In genomic region chr2:68363731-68364130, GRCh38 we compare ENCODE assay signal across 34 cellular contexts. TPM values are rescaled to one million over a fixed set of nuclear protein-coding genes. Genes with fewer than 3 reads are reported as not detected.
DNase-seq lines count a peak whose midpoint lies in the region; ATAC-seq, FAIRE-seq and TF ChIP-seq lines count a peak whose summit lies in the region.
"Had no signal": no experiment of that assay in that cellular context is flagged by ENCODE, and none has a peak within 500 bp of the region (broad histone marks: within the 10 kb centered on the region; RNA-seq: fewer than 3 reads in every experiment).

No MANE protein-coding gene starts in this region.

- H3K27ac Mint-ChIP-seq in natural killer cell: peak overlapping the region; percentile 95 to 97
- H3K27ac Mint-ChIP-seq: activated CD4-positive, alpha-beta memory T cell treated with anti-CD3 and anti-CD28 coated beads, Interleukin-2, amount 10 ng/mL, durations not matched to agents 7 days and 5 days had no signal

- no peak overlapping the region for H3K4me3 ChIP-seq in osteoblast (ENCODE audit: insufficient read depth, low read length)
- H3K4me3 ChIP-seq: adrenal gland, ovary, PC-9 had no signal

- H3K9me3 Mint-ChIP-seq in natural killer cell: no peaks in the 10 kb centered on the region

- peaks cover 11% of the 10 kb centered on the region for H3K4me1 ChIP-seq in osteoblast (ENCODE audit: insufficient read depth, low read length)

- H3K27me3 ChIP-seq in osteoblast (ENCODE audit: insufficient read depth, low read length): no peaks in the 10 kb centered on the region
- H3K27me3 ChIP-seq: adrenal gland, brain microvascular endothelial cell, foreskin keratinocyte, ovary had no signal

- intact Hi-C loops in natural killer cell (cut with micrococcal nuclease): loop anchor here (10.0 kb wide), 1 partner anchor 151 kb away; no protein-coding TSS in a partner anchor

- H3K4me2 ChIP-seq in osteoblast (ENCODE audit: insufficient read depth, low read length): no peak overlapping the region
- H3K4me2 ChIP-seq: PC-9 had no signal

- ATAC-seq in natural killer cell: no peak
- ATAC-seq: esophagus mucosa; foreskin keratinocyte; left cardiac atrium; naive thymus-derived CD8-positive, alpha-beta T cell had no signal

- H3K9me3 ChIP-seq in osteoblast (ENCODE audit: low read depth, low read length): no peaks in the 10 kb centered on the region
- H3K9me3 ChIP-seq: adrenal gland, ovary had no signal

- no peak overlapping the region for H2AFZ ChIP-seq in osteoblast (ENCODE audit: low read length)
- H2AFZ ChIP-seq: PC-9 had no signal

- H3K27me3 Mint-ChIP-seq in natural killer cell (ENCODE audit: low read depth in 2 of 2): no peaks in the 10 kb centered on the region
- H3K27me3 Mint-ChIP-seq: CD4-positive, alpha-beta memory T cell had no signal

- H3K36me3 Mint-ChIP-seq in natural killer cell: peaks cover 15% of the 10 kb centered on the region
- H3K36me3 Mint-ChIP-seq: naive thymus-derived CD8-positive, alpha-beta T cell had no signal

- no peaks in the 10 kb centered on the region for H4K20me1 ChIP-seq in osteoblast (ENCODE audit: insufficient read depth, low read length)

- H3K27ac ChIP-seq in osteoblast (ENCODE audit: low read depth, low read length): no peak overlapping the region
- H3K27ac ChIP-seq: adrenal gland, brain microvascular endothelial cell, foreskin keratinocyte, ovary, PC-9 had no signal

- no peaks in the 10 kb centered on the region for H3K79me2 ChIP-seq in osteoblast (ENCODE audit: insufficient read depth, low read length)

- in situ Hi-C loops in SK-MEL-5 (cut with HindIII; ENCODE audit: low pct_unique_long_range_greater_than_20kb, low sequenced_read_pairs): no loop called here

- H3K4me3 Mint-ChIP-seq in natural killer cell: peak overlapping the region; percentile 94
- H3K4me3 Mint-ChIP-seq: activated CD4-positive, alpha-beta memory T cell treated with anti-CD3 and anti-CD28 coated beads, Interleukin-2, amount 10 ng/mL, durations not matched to agents 7 days and 5 days had no signal

- H3K36me3 ChIP-seq in osteoblast (ENCODE audit: insufficient read depth, low read length): no peaks in the 10 kb centered on the region
- H3K36me3 ChIP-seq: adrenal gland, brain microvascular endothelial cell, ovary had no signal

- DNase-seq in CD1c-positive myeloid dendritic cell (ENCODE audit: extremely low spot score): peak; percentile 45
- DNase-seq in GM19239 (ENCODE audit: insufficient read length, low spot score): no peak
- DNase-seq in SK-MEL-5 (ENCODE audit: low read depth, low spot score): peak; percentile 52
- DNase-seq in natural killer cell: no peak
- no peak for DNase-seq in NAMALWA (ENCODE audit: low spot score)
- DNase-seq in medulla oblongata (ENCODE audit: extremely low spot score): no peak
- no peak for DNase-seq in osteoblast (ENCODE audit: insufficient read length, low spot score, missing footprints)
- no peak for DNase-seq in middle frontal gyrus (ENCODE audit: extremely low spot score, low spot score)
- DNase-seq: activated CD4-positive, alpha-beta memory T cell treated with anti-CD3 and anti-CD28 coated beads, Interleukin-2, amount 10 ng/mL, durations not matched to agents 7 days and 5 days; activated CD4-positive, CD25-positive, alpha-beta regulatory T cell treated with anti-CD3 and anti-CD28 coated beads, Interleukin-2, amount 50 U/mL, for 72 hours; activated naive CD4-positive, alpha-beta T cell treated with Interleukin-2 at 50 U/mL for 16 hours; activated T-cell treated with anti-CD3 and anti-CD28 coated beads, Interleukin-2, amount 50 U/mL, for 1 hour; adrenal gland; brain microvascular endothelial cell; CD4-positive, alpha-beta memory T cell; foreskin keratinocyte; Kasumi-1; left cardiac atrium; mesendoderm; naive thymus-derived CD8-positive, alpha-beta T cell; NCI-H1105 treated with DMSO at 0.1 percent for 48 hours; NCI-H2081; NCI-H82; ovary; PC-9; retina; SHP77; stimulated activated CD4-positive, alpha-beta T cell treated with anti-CD3 and anti-CD28 coated beads, Interleukin-2, amount 100 ng/mL, for 48 hours; T-helper 1 cell; trophoblast cell had no signal

- peaks cover 65% of the 10 kb centered on the region in 2 donors for H3K4me1 Mint-ChIP-seq in natural killer cell

- TF ChIP-seq CTCF in natural killer cell (IDR thresholded peaks at IDR 0.05): no peak
- TF ChIP-seq CTCF in osteoblast (IDR thresholded peaks at IDR 0.05; ENCODE audit: extremely low read depth, low read depth, low read length): no peak

- peak; percentile 88 for FAIRE-seq in GM19239 (lab: Jason Lieb, UNC)
- FAIRE-seq: G401.6, TTC549 had no signal

RNA-seq across cellular contexts. Expression of gene PLEK, which starts 1.4 kb away (rescaled TPM):
- total RNA-seq in SK-MEL-5 (2014; rRNA removed; shearing (Covaris generic)): not detected in 2 replicates
- polyA plus RNA-seq in SK-MEL-5 (2015; cell fraction: cytosol; rRNA removed): 0.03 TPM in 1 of 2 replicates, not detected in the other
- 1.6 TPM in 1 of 2 replicates, not detected in the other for polyA plus RNA-seq in SK-MEL-5 (2015; cell fraction: nucleus; rRNA removed)
- total RNA-seq in natural killer cell (100 to 1,000 TPM; 307 to 368 (median 333) TPM), osteoblast (0.36 TPM in 1 of 2 replicates, not detected in the other)
- total RNA-seq: foreskin keratinocyte, H4, PC-9 had no signal
- polyA plus RNA-seq: foreskin keratinocyte had no signal

RNA-seq across cellular contexts. Expression of gene CNRIP1, which starts 44.0 kb away (rescaled TPM):
- total RNA-seq in SK-MEL-5 (2014; rRNA removed; shearing (Covaris generic)): 28.4 and 34.9 TPM in 2 replicates
- 42.9 and 53.3 TPM in 2 replicates for polyA plus RNA-seq in SK-MEL-5 (2015; cell fraction: cytosol; rRNA removed)
- 19.9 and 30.2 TPM in 2 replicates for polyA plus RNA-seq in SK-MEL-5 (2015; cell fraction: nucleus; rRNA removed)
- total RNA-seq in natural killer cell (under 1 TPM in 2 of 3 donors, not detected in 1; 0.39 to 0.98 TPM), osteoblast (43.4 and 46.3 TPM in 2 replicates)
- total RNA-seq: activated CD4-positive, alpha-beta memory T cell treated with anti-CD3 and anti-CD28 coated beads, Interleukin-2, amount 10 ng/mL, durations not matched to agents 7 days and 5 days; naive thymus-derived CD8-positive, alpha-beta T cell; PC-9 had no signal
- polyA plus RNA-seq: CD4-positive, alpha-beta memory T cell; naive thymus-derived CD8-positive, alpha-beta T cell had no signal

Comparison
In these comparisons a context has a peak if more than half of its experiments do, and no peak if none do; other contexts are left out.
1. DNase-seq: peak in CD1c-positive myeloid dendritic cell (single experiment) and SK-MEL-5 (single experiment); none in GM19239 (single experiment), natural killer cell (single experiment), NAMALWA (single experiment), medulla oblongata (single experiment), osteoblast (single experiment) and middle frontal gyrus (single experiment).
2. RNA of gene PLEK, which starts 1.4 kb away (total RNA-seq): 307 to 368 TPM in natural killer cell; 0.36 TPM in osteoblast and not detected in SK-MEL-5; every median in the first group is over 100 times any median in the second.
3. RNA of gene CNRIP1, which starts 44.0 kb away (total RNA-seq): 43.4 to 46.3 TPM in osteoblast and 28.4 to 34.9 TPM in SK-MEL-5; 0.39 to 0.98 TPM in natural killer cell; every median in the first group is over 10 times any median in the second.